ENCODE assay signal across 8 cellular contexts in the genomic region with DNA sequence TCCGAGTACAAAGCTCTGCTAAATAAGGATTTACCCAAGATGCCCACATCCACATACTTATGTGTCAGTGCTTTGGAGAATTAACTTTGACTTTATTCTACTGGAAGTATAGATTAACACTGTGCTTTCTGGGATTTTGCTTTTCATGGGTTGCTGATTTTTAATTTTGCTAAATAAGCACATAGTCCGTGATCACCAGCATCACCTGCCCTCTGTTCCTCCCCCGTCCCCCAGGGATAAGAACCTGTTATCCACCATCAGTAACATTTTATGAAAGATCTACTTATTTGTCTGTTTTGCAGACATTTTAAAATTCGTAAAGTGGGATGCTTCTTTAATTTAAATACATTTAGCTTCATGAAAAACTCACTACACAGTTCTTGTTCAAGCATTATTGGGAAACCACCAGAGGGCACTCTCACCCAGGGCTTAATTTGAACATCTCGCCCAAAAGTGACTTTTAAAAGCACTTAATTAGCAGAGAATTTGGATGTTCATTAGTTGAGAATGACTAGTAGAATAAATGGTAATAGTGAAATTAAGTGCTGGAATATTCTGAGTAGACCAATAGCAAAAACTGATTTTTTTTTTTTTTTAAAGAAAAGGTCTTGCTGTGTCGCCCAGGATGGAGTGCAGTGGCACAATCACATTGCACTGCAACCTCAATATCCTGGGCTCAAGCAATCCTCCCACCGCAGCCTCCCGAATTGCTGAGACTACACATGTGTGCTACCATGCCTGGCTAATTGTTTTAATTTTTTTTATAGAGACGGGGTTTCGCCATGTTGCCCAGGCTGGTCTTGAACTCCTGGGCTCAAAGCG. TPM values are rescaled to one million over a fixed set of nuclear protein-coding genes. Genes with fewer than 3 reads are reported as not detected.
DNase-seq lines count a peak whose midpoint lies in the region; ATAC-seq, FAIRE-seq and TF ChIP-seq lines count a peak whose summit lies in the region.

No MANE protein-coding gene starts in this region.

- intact Hi-C loops in sigmoid colon (cut with DNase I): loop anchor here (2.0 to 10.0 kb wide), 3 partner anchors 62 to 342 kb away; no protein-coding TSS in a partner anchor

- H3K4me3 ChIP-seq in foreskin fibroblast (ENCODE audit: low read depth in 1 of 2, low read length in 2 of 2) (no peak overlapping the region), sigmoid colon (no peak overlapping the region)

- H3K36me3 ChIP-seq in sigmoid colon: peaks cover 0 to 17% (median 0%) of the 10 kb centered on the region in 4 donors

- H3K4me1 ChIP-seq in sigmoid colon: no peaks in the 10 kb centered on the region

- H3K27me3 ChIP-seq in sigmoid colon: no peaks in the 10 kb centered on the region

- TF ChIP-seq CTCF in foreskin fibroblast (IDR thresholded peaks at IDR 0.05; ENCODE audit: low read depth, low read length): peak; percentile 74
- peak; percentile 48 to 78 (median 74) for TF ChIP-seq CTCF in sigmoid colon (IDR thresholded peaks at IDR 0.05)

- ATAC-seq in GM18907 (IDR thresholded peaks at IDR 0.05; ENCODE audit: unreplicated experiment) (no peak), HG02678 (IDR thresholded peaks at IDR 0.05; ENCODE audit: unreplicated experiment) (no peak)

- TF ChIP-seq POLR2A in sigmoid colon (IDR thresholded peaks at IDR 0.05): no peak

- H3K27ac ChIP-seq in sigmoid colon: no peak overlapping the region

- TF ChIP-seq EP300 in sigmoid colon (IDR thresholded peaks at IDR 0.05): no peak

- peak; percentile 67 for FAIRE-seq in GM18507 (lab: Jason Lieb, UNC)

- no peaks in the 10 kb centered on the region for H3K9me3 ChIP-seq in sigmoid colon

- DNase-seq in AG08395 (ENCODE audit: low spot score) (peak; percentile 35), GM18507 (ENCODE audit: extremely low spot score, insufficient read length, low read depth) (no peak), OCI-M1 (lab: John Stamatoyannopoulos, UW) (peak; percentile 70), foreskin fibroblast (peak; percentile 21 to 66), sigmoid colon (no peak)
- DNase-seq in activated T-cell treated with anti-CD3 and anti-CD28 coated beads, Interleukin-2, amount 50 U/mL, for 48 hours: peak; percentile 50 to 55

- 80% methylated on average over 11 of the region's 11 CpGs for WGBS in sigmoid colon, 2 donors

RNA-seq across cellular contexts. Expression of gene MRPL42, which starts 35.7 kb away (rescaled TPM):
- total RNA-seq in sigmoid colon: 10 to 100 TPM; 37.9 to 51.9 (median 44.2) TPM
- polyA plus RNA-seq in sigmoid colon: 10 to 100 TPM; 43.9 to 79.5 (median 54.7) TPM

Comparison
In these comparisons a context has a peak if more than half of its experiments do, and no peak if none do; other contexts are left out.
1. DNase-seq: peak in AG08395 (single experiment), OCI-M1 (single experiment), activated T-cell treated with anti-CD3 and anti-CD28 coated beads, Interleukin-2, amount 50 U/mL, for 48 hours (2 of 2) and foreskin fibroblast (2 of 2); none in GM18507 (single experiment) and sigmoid colon (single experiment).